ENCODE assay signal across 8 cellular contexts in the genomic region with DNA sequence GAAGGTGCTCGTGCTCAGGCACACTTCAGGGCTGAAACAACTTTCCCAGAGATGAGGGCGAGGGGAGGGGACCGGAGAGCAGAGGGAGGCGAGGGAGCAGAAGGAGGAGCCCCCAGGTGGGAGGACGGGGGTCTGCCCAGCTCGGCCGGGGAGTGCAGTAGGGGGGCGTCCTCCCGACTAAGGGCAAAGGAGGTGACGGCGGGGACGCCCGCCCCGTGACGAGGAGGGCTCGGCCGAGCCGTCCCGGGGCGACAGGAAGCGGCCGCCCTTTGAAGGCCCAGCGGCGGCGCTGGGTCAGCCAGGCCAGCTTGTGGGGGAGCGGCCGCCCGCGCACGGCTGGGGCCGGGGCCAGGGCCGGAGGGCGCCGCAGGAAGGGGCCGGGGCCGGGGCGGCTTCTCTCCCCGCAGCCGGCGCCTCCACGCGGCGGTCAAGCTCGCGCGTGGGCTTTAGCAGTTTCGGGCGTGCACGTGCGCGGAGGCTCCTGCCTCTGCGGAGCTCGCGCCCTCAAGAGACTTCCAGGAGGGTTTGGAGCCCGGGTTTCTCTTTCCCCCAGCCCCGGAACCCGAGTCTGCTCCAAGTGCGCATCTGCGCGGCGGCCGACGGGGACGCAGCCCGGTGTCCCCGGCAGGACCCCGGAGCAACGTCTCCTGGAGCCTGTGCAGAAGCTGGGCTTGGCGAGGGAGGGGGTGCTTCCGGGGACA.
DNase-seq lines count a peak whose midpoint lies in the region; ATAC-seq and TF ChIP-seq lines count a peak whose summit lies in the region.

No MANE protein-coding gene starts in this region.

- peak; percentile 64 to 81 (median 69) for ATAC-seq in psoas muscle
- ATAC-seq in GM19328 (IDR thresholded peaks at IDR 0.05; ENCODE audit: unreplicated experiment), result no peak

- no peaks in the 10 kb centered on the region for H4K20me1 ChIP-seq in MM.1S (ENCODE audit: insufficient read depth, low read length)

- WGBS in psoas muscle, 3 donors, result 3 to 6% (median 4%) methylated on average over 40 to 70 of the region's 70 CpGs

- intact Hi-C loops in Calu3 (cut with micrococcal nuclease; ENCODE audit: unreplicated experiment), result no loop called here
- intact Hi-C loops in head of caudate nucleus (cut with DNase I), result no loop called here
- intact Hi-C loops in psoas muscle (cut with DNase I), result no loop called here

- H3K79me2 ChIP-seq in MM.1S (ENCODE audit: low read length), result no peaks in the 10 kb centered on the region

- H3K36me3 ChIP-seq in psoas muscle (ENCODE audit: insufficient read depth in 1 of 2, low read depth in 1 of 2) (no peaks in the 10 kb centered on the region), MM.1S (replicated peaks; ENCODE audit: insufficient read depth, low read length) (no peaks in the 10 kb centered on the region)

- H3K36me3 Mint-ChIP-seq in Calu3 (ENCODE audit: insufficient read depth, unreplicated experiment), result peaks cover 23% of the 10 kb centered on the region

- H3K4me3 ChIP-seq in psoas muscle (peak overlapping the region; percentile 64), MM.1S (ENCODE audit: low read length) (no peak overlapping the region)

- DNase-seq in Calu3 (no peak), head of caudate nucleus (peak in 24 of 42 donors; percentile 2 to 49 (median 22)), psoas muscle (peak; percentile 58 to 66), NCI-H2227 treated with DMSO at 0.1 percent for 48 hours (lab: John Stamatoyannopoulos, UW) (no peak), pons (ENCODE audit: low spot score) (no peak), MM.1S (no peak)
- peak; percentile 68 for DNase-seq in activated CD8-positive, alpha-beta memory T cell treated with anti-CD3 and anti-CD28 coated beads, Interleukin-2, amount 50 U/mL, for 48 hours

- peaks cover 27% of the 10 kb centered on the region for H3K4me1 Mint-ChIP-seq in Calu3 (ENCODE audit: low read depth, unreplicated experiment)

- TF ChIP-seq CTCF in Calu3 (IDR thresholded peaks at IDR 0.05; ENCODE audit: unreplicated experiment) (no peak), psoas muscle (IDR thresholded peaks at IDR 0.05) (no peak), MM.1S (IDR thresholded peaks at IDR 0.05; ENCODE audit: low read length) (no peak)

- H3K27ac Mint-ChIP-seq in Calu3 (ENCODE audit: unreplicated experiment), result peak overlapping the region; percentile 89

- H3K4me3 Mint-ChIP-seq in Calu3 (ENCODE audit: low read depth, unreplicated experiment), result peak overlapping the region; percentile 59

- no TSS peak for BruUV-seq in Calu3 (replicated peaks; lab: Mats Ljungman, UMichigan)

- no peak overlapping the region for H2AFZ ChIP-seq in MM.1S (ENCODE audit: low read length)

- H3K4me1 ChIP-seq in psoas muscle (peaks cover 5% of the 10 kb centered on the region), MM.1S (ENCODE audit: low read length) (no peaks in the 10 kb centered on the region)

- H3K27ac ChIP-seq in psoas muscle (peak overlapping the region; percentile 16), MM.1S (ENCODE audit: low read length) (no peak overlapping the region)

- no peaks in the 10 kb centered on the region for H3K9me3 Mint-ChIP-seq in Calu3 (ENCODE audit: low read depth, unreplicated experiment)

- H3K9me2 ChIP-seq in MM.1S (replicated peaks; ENCODE audit: insufficient read depth, low read length), result no peaks in the 10 kb centered on the region

- H3K9me3 ChIP-seq in psoas muscle (no peaks in the 10 kb centered on the region), MM.1S (replicated peaks; ENCODE audit: insufficient read depth, low read length) (no peaks in the 10 kb centered on the region)

- H3F3A ChIP-seq in MM.1S (ENCODE audit: insufficient read depth, low read length), result no peaks in the 10 kb centered on the region

- H3K4me2 ChIP-seq in MM.1S (ENCODE audit: low read depth, low read length), result no peak overlapping the region

- H3K27me3 ChIP-seq in psoas muscle (ENCODE audit: insufficient read depth in 3 of 3, low read length in 2 of 3), result peaks cover 0 to 5% (median 0%) of the 10 kb centered on the region in 3 donors
- H3K27me3 ChIP-seq in MM.1S (replicated peaks; ENCODE audit: insufficient read depth, low read length), result peaks cover 93% of the 10 kb centered on the region

- no peak overlapping the region for H3K9ac ChIP-seq in MM.1S (ENCODE audit: low read length)

- H3K27me3 Mint-ChIP-seq in Calu3 (ENCODE audit: unreplicated experiment), result no peaks in the 10 kb centered on the region

- CTCF ChIA-PET in Calu3 (lab: Charles Lee), result interaction anchor here (0.6 to 1.1 kb wide), 2 partner anchors 90 to 97 kb away, joined by 3 to 4 read pairs; no protein-coding TSS in a partner anchor

Comparison
In these comparisons a context has a peak if more than half of its experiments do, and no peak if none do; other contexts are left out.
1. DNase-seq: peak in activated CD8-positive, alpha-beta memory T cell treated with anti-CD3 and anti-CD28 coated beads, Interleukin-2, amount 50 U/mL, for 48 hours (single experiment), head of caudate nucleus (24 of 42) and psoas muscle (2 of 2); none in Calu3 (single experiment), NCI-H2227 treated with DMSO at 0.1 percent for 48 hours (single experiment), pons (single experiment) and MM.1S (single experiment).